In the genomic region with DNA sequence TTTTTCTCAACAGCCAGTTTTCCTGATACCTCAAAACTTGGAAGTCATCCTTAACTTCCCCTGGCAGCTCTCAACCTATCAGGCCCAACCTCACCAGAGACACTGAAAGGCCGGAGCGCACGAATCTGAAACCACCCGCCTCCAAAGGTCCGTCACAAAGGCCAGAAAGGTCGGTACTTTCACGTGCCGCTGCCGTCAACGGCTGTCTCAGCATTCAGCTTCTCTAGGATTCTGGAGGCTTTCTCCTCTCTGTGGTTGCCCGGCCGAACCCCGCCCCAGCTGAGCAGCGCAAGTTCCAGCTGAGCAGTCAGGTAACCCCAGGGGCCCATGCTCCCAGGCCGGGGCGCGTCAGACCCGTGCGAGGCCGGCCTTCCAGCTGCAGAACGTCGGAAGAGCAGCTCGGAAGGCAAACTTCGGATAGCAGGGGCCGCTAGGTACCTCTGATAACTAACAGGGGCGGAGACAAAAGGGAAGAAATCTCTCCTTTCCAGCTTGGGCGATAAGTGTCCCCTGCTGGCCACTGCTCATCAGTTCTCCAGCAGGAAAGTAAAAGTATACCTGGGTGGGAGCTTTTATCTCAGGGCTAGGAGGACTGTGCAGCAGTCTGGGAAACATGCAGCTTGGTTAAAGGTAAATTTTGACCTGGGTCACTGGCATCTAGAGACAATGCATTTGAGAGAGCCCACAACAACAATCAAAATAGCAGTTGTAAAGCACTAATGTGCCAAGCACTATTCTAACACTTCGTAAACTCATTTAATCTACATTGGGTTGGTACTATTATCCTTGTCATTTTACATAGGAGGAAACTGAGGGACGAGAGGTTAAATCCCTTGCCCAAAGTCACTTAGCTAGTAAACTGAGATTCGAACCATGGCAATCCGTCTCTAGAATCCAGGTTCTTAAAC, we compare ENCODE assay signal across 1 cellular context.
A peak's percentile ranks its signal among the peaks of the same experiment; 100 is the strongest.
TF ChIP-seq lines count a peak whose summit lies in the region.

No MANE protein-coding gene starts in this region.

TF ChIP-seq in HepG2, 621 proteins besides CTCF, POLR2A, EP300 and RAD21 (continued from another document and continues in another):
- TF ChIP-seq, protein P1, sequence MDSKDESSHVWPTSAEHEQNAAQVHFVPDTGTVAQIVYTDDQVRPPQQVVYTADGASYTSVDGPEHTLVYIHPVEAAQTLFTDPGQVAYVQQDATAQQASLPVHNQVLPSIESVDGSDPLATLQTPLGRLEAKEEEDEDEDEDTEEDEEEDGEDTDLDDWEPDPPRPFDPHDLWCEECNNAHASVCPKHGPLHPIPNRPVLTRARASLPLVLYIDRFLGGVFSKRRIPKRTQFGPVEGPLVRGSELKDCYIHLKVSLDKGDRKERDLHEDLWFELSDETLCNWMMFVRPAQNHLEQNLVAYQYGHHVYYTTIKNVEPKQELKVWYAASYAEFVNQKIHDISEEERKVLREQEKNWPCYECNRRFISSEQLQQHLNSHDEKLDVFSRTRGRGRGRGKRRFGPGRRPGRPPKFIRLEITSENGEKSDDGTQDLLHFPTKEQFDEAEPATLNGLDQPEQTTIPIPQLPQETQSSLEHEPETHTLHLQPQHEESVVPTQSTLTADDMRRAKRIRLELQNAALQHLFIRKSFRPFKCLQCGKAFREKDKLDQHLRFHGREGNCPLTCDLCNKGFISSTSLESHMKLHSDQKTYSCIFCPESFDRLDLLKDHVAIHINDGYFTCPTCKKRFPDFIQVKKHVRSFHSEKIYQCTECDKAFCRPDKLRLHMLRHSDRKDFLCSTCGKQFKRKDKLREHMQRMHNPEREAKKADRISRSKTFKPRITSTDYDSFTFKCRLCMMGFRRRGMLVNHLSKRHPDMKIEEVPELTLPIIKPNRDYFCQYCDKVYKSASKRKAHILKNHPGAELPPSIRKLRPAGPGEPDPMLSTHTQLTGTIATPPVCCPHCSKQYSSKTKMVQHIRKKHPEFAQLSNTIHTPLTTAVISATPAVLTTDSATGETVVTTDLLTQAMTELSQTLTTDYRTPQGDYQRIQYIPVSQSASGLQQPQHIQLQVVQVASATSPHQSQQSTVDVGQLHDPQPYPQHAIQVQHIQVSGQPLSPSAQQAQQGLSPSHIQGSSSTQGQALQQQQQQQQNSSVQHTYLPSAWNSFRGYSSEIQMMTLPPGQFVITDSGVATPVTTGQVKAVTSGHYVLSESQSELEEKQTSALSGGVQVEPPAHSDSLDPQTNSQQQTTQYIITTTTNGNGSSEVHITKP (CRISPR knock-in tag; IDR thresholded peaks at IDR 0.05; ENCODE audit: low read depth), result 0 out of 2 replicates have a peak, but pooled peaks have one; percentile 55
- TF ChIP-seq JARID2 (CRISPR knock-in tag; IDR thresholded peaks at IDR 0.05; ENCODE audit: insufficient replicate concordance) (peak; percentile 56), HOXA5 (CRISPR knock-in tag; IDR thresholded peaks at IDR 0.05) (peak; percentile 52; the same call in 1 of the 2 replicates), RNF2 (conservative IDR thresholded peaks at IDR 0.05; ENCODE audit: low read depth) (peak; percentile 93), ZNF678 (CRISPR knock-in tag; IDR thresholded peaks at IDR 0.05) (0 out of 2 replicates have a peak, but pooled peaks have one; percentile 54), GATAD1 (CRISPR knock-in tag; IDR thresholded peaks at IDR 0.05) (peak; percentile 92), HNRNPK (IDR thresholded peaks at IDR 0.05; ENCODE audit: low read depth, low read length, poor library complexity, severe bottlenecking) (no peak), ZNF772 (CRISPR knock-in tag; IDR thresholded peaks at IDR 0.05) (peak; percentile 89), MBD4 (IDR thresholded peaks at IDR 0.05; ENCODE audit: borderline replicate concordance, low read length) (no peak), ZNF556 (CRISPR knock-in tag; IDR thresholded peaks at IDR 0.05; ENCODE audit: borderline replicate concordance) (peak; percentile 48; the same call in 1 of the 2 replicates), ZNF136 (CRISPR knock-in tag; IDR thresholded peaks at IDR 0.05; ENCODE audit: low read depth) (peak; percentile 68; the same call in 1 of the 2 replicates), TEAD2 (CRISPR knock-in tag; IDR thresholded peaks at IDR 0.05) (no peak), YY1 (IDR thresholded peaks at IDR 0.05; ENCODE audit: insufficient read depth, insufficient replicate concordance, low read depth, low read length) (peak; percentile 14), DMAP1 (CRISPR knock-in tag; IDR thresholded peaks at IDR 0.05) (peak; percentile 97), SRSF4 (IDR thresholded peaks at IDR 0.05; ENCODE audit: low read depth, low read length, poor library complexity, severe bottlenecking) (no peak), ZSCAN30 (CRISPR knock-in tag; IDR thresholded peaks at IDR 0.05) (no peak), JDP2 (CRISPR knock-in tag; IDR thresholded peaks at IDR 0.05; ENCODE audit: borderline replicate concordance) (no peak), ZNF496 (CRISPR knock-in tag; IDR thresholded peaks at IDR 0.05; ENCODE audit: insufficient replicate concordance) (no peak), ZNF879 (CRISPR knock-in tag; IDR thresholded peaks at IDR 0.05) (no peak), EED (CRISPR knock-in tag; IDR thresholded peaks at IDR 0.05) (peak; percentile 73; the same call in 1 of the 2 replicates), AGO1 (IDR thresholded peaks at IDR 0.05; ENCODE audit: low read depth, low read length, poor library complexity, severe bottlenecking) (no peak), FOXK2 (IDR thresholded peaks at IDR 0.05) (no peak), POGZ (CRISPR knock-in tag; IDR thresholded peaks at IDR 0.05) (peak; percentile 99), SALL1 (CRISPR knock-in tag; IDR thresholded peaks at IDR 0.05) (peak; percentile 94), RARG (CRISPR knock-in tag; IDR thresholded peaks at IDR 0.05; ENCODE audit: low read depth) (no peak), KDM5A (IDR thresholded peaks at IDR 0.05; ENCODE audit: borderline replicate concordance, low read length) (peak; percentile 89), RFX1 (IDR thresholded peaks at IDR 0.05) (no peak), AGO2 (optimal IDR thresholded peaks at IDR 0.05; ENCODE audit: low read depth, low read length) (peak; percentile 85), RBAK (CRISPR knock-in tag; IDR thresholded peaks at IDR 0.05) (peak; percentile 39; the same call in 1 of the 2 replicates), KLF12 (CRISPR knock-in tag; IDR thresholded peaks at IDR 0.05; ENCODE audit: borderline replicate concordance) (no peak), ZBTB8A (CRISPR knock-in tag; IDR thresholded peaks at IDR 0.05; ENCODE audit: borderline replicate concordance, low read depth) (no peak), ZMYM2 (CRISPR knock-in tag; IDR thresholded peaks at IDR 0.05) (peak; percentile 65; the same call in 1 of the 2 replicates), MBNL3 (CRISPR knock-in tag; conservative IDR thresholded peaks at IDR 0.05) (no peak)
- TF ChIP-seq, protein P2, sequence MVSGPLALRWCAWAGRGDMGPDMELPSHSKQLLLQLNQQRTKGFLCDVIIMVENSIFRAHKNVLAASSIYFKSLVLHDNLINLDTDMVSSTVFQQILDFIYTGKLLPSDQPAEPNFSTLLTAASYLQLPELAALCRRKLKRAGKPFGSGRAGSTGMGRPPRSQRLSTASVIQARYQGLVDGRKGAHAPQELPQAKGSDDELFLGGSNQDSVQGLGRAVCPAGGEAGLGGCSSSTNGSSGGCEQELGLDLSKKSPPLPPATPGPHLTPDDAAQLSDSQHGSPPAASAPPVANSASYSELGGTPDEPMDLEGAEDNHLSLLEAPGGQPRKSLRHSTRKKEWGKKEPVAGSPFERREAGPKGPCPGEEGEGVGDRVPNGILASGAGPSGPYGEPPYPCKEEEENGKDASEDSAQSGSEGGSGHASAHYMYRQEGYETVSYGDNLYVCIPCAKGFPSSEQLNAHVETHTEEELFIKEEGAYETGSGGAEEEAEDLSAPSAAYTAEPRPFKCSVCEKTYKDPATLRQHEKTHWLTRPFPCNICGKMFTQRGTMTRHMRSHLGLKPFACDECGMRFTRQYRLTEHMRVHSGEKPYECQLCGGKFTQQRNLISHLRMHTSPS (CRISPR knock-in tag; IDR thresholded peaks at IDR 0.05; ENCODE audit: low read depth), result no peak
- TF ChIP-seq, protein P3, sequence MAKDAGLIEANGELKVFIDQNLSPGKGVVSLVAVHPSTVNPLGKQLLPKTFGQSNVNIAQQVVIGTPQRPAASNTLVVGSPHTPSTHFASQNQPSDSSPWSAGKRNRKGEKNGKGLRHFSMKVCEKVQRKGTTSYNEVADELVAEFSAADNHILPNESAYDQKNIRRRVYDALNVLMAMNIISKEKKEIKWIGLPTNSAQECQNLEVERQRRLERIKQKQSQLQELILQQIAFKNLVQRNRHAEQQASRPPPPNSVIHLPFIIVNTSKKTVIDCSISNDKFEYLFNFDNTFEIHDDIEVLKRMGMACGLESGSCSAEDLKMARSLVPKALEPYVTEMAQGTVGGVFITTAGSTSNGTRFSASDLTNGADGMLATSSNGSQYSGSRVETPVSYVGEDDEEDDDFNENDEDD (CRISPR knock-in tag; IDR thresholded peaks at IDR 0.05; ENCODE audit: borderline replicate concordance), result peak; percentile 96; the same call in 1 of the 2 replicates
- TF ChIP-seq, protein P4, sequence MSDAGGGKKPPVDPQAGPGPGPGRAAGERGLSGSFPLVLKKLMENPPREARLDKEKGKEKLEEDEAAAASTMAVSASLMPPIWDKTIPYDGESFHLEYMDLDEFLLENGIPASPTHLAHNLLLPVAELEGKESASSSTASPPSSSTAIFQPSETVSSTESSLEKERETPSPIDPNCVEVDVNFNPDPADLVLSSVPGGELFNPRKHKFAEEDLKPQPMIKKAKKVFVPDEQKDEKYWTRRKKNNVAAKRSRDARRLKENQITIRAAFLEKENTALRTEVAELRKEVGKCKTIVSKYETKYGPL (CRISPR knock-in tag; IDR thresholded peaks at IDR 0.05), result no peak
- TF ChIP-seq, protein P5, sequence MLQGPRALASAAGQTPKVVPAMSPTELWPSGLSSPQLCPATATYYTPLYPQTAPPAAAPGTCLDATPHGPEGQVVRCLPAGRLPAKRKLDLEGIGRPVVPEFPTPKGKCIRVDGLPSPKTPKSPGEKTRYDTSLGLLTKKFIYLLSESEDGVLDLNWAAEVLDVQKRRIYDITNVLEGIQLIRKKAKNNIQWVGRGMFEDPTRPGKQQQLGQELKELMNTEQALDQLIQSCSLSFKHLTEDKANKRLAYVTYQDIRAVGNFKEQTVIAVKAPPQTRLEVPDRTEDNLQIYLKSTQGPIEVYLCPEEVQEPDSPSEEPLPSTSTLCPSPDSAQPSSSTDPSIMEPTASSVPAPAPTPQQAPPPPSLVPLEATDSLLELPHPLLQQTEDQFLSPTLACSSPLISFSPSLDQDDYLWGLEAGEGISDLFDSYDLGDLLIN (CRISPR knock-in tag; IDR thresholded peaks at IDR 0.05; ENCODE audit: borderline replicate concordance), result no peak
- TF ChIP-seq, protein P6, sequence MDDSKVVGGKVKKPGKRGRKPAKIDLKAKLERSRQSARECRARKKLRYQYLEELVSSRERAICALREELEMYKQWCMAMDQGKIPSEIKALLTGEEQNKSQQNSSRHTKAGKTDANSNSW (CRISPR knock-in tag; IDR thresholded peaks at IDR 0.05; ENCODE audit: borderline replicate concordance), result 0 out of 2 replicates have a peak, but pooled peaks have one; percentile 57
- TF ChIP-seq, protein P7, sequence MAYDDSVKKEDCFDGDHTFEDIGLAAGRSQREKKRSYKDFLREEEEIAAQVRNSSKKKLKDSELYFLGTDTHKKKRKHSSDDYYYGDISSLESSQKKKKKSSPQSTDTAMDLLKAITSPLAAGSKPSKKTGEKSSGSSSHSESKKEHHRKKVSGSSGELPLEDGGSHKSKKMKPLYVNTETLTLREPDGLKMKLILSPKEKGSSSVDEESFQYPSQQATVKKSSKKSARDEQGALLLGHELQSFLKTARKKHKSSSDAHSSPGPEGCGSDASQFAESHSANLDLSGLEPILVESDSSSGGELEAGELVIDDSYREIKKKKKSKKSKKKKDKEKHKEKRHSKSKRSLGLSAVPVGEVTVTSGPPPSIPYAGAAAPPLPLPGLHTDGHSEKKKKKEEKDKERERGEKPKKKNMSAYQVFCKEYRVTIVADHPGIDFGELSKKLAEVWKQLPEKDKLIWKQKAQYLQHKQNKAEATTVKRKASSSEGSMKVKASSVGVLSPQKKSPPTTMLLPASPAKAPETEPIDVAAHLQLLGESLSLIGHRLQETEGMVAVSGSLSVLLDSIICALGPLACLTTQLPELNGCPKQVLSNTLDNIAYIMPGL (CRISPR knock-in tag; IDR thresholded peaks at IDR 0.05; ENCODE audit: borderline replicate concordance in 1 of 2, low read depth in 1 of 2), result peak; percentile 93 to 95
- TF ChIP-seq, protein P8, sequence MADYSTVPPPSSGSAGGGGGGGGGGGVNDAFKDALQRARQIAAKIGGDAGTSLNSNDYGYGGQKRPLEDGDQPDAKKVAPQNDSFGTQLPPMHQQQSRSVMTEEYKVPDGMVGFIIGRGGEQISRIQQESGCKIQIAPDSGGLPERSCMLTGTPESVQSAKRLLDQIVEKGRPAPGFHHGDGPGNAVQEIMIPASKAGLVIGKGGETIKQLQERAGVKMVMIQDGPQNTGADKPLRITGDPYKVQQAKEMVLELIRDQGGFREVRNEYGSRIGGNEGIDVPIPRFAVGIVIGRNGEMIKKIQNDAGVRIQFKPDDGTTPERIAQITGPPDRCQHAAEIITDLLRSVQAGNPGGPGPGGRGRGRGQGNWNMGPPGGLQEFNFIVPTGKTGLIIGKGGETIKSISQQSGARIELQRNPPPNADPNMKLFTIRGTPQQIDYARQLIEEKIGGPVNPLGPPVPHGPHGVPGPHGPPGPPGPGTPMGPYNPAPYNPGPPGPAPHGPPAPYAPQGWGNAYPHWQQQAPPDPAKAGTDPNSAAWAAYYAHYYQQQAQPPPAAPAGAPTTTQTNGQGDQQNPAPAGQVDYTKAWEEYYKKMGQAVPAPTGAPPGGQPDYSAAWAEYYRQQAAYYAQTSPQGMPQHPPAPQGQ (CRISPR knock-in tag; IDR thresholded peaks at IDR 0.05; ENCODE audit: borderline replicate concordance), result no peak
- TF ChIP-seq, protein P9, sequence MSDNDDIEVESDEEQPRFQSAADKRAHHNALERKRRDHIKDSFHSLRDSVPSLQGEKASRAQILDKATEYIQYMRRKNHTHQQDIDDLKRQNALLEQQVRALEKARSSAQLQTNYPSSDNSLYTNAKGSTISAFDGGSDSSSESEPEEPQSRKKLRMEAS (IDR thresholded peaks at IDR 0.05), result peak; percentile 97
- TF ChIP-seq, protein P10, sequence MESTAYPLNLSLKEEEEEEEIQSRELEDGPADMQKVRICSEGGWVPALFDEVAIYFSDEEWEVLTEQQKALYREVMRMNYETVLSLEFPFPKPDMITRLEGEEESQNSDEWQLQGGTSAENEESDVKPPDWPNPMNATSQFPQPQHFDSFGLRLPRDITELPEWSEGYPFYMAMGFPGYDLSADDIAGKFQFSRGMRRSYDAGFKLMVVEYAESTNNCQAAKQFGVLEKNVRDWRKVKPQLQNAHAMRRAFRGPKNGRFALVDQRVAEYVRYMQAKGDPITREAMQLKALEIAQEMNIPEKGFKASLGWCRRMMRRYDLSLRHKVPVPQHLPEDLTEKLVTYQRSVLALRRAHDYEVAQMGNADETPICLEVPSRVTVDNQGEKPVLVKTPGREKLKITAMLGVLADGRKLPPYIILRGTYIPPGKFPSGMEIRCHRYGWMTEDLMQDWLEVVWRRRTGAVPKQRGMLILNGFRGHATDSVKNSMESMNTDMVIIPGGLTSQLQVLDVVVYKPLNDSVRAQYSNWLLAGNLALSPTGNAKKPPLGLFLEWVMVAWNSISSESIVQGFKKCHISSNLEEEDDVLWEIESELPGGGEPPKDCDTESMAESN (CRISPR knock-in tag; conservative IDR thresholded peaks at IDR 0.05), result peak; percentile 84; the same call in 1 of the 2 replicates
- TF ChIP-seq, protein P11, sequence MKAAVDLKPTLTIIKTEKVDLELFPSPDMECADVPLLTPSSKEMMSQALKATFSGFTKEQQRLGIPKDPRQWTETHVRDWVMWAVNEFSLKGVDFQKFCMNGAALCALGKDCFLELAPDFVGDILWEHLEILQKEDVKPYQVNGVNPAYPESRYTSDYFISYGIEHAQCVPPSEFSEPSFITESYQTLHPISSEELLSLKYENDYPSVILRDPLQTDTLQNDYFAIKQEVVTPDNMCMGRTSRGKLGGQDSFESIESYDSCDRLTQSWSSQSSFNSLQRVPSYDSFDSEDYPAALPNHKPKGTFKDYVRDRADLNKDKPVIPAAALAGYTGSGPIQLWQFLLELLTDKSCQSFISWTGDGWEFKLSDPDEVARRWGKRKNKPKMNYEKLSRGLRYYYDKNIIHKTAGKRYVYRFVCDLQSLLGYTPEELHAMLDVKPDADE (CRISPR knock-in tag; IDR thresholded peaks at IDR 0.05), result no peak
